9 cellular contexts compared by ENCODE assay signal in genomic region chr7:124032369-124033092, GRCh38. TPM values are rescaled to one million over a fixed set of nuclear protein-coding genes. Genes with fewer than 3 reads are reported as not detected.
A peak's percentile ranks its signal among the peaks of the same experiment; 100 is the strongest.
DNase-seq lines count a peak whose midpoint lies in the region; ATAC-seq and TF ChIP-seq lines count a peak whose summit lies in the region.
"Had no signal": no experiment of that assay in that cellular context is flagged by ENCODE, and none has a peak within 500 bp of the region (broad histone marks: within the 10 kb centered on the region; RNA-seq: fewer than 3 reads in every experiment).

TSS of gene TMEM229A (minus strand) at chr7:124033067. CDS start at chr7:124033003, 64 bp downstream.

- H3K36me3 ChIP-seq in HUES64 (ENCODE audit: insufficient read depth, low read length) (no peaks in the 10 kb centered on the region), WERI-Rb-1 (no peaks in the 10 kb centered on the region)
- H3K36me3 ChIP-seq: BLaER1 treated with 17β-estradiol and CSF1 and Interleukin-3, amounts not matched to agents 10 nM and 100 nM had no signal

- peak within 1 kb of the TSS; percentile 34 to 86 (median 76) for H3K4me3 Mint-ChIP-seq in naive thymus-derived CD8-positive, alpha-beta T cell

- H3K4me1 ChIP-seq in HUES64 (ENCODE audit: insufficient read depth, low read length) = peaks cover 18% of the 10 kb centered on the region
- H3K4me1 ChIP-seq: BLaER1 treated with 17β-estradiol and CSF1 and Interleukin-3, amounts not matched to agents 10 nM and 100 nM had no signal

- H3K9ac ChIP-seq in HUES64 (ENCODE audit: low read depth, low read length) = peak within 1 kb of the TSS; percentile 62
- H3K9ac ChIP-seq: BLaER1 treated with 17β-estradiol and CSF1 and Interleukin-3, amounts not matched to agents 10 nM and 100 nM had no signal

- no peak for ATAC-seq in naive thymus-derived CD8-positive, alpha-beta T cell
- no peak for ATAC-seq in GM21528 (IDR thresholded peaks at IDR 0.05; ENCODE audit: low FRiP score, unreplicated experiment)
- no peak for ATAC-seq in HG03108 (IDR thresholded peaks at IDR 0.05; ENCODE audit: unreplicated experiment)

- H3K4me3 ChIP-seq in HUES64 (ENCODE audit: low read length) (peak within 1 kb of the TSS; percentile 77), WERI-Rb-1 (ENCODE audit: low read depth, low read length) (peak within 1 kb of the TSS; percentile 71), fibroblast of the aortic adventitia (ENCODE audit: low read depth, low read length) (peak within 1 kb of the TSS; percentile 51)
- H3K4me3 ChIP-seq: BLaER1 treated with 17β-estradiol and CSF1 and Interleukin-3, amounts not matched to agents 10 nM and 100 nM had no signal

- H3K27me3 ChIP-seq in HUES64 (ENCODE audit: insufficient read depth, low read length) (peaks cover 49% of the 10 kb centered on the region), WERI-Rb-1 (ENCODE audit: insufficient read depth, low read depth, severe bottlenecking) (peaks cover 6% of the 10 kb centered on the region)
- H3K27me3 ChIP-seq: BLaER1 treated with 17β-estradiol and CSF1 and Interleukin-3, amounts not matched to agents 10 nM and 100 nM had no signal

- H3K27ac Mint-ChIP-seq in naive thymus-derived CD8-positive, alpha-beta T cell = no peak within 1 kb of the TSS

- TF ChIP-seq CTCF in WERI-Rb-1 (IDR thresholded peaks at IDR 0.05; ENCODE audit: low read depth, low read length) (0 out of 2 replicates have a peak, but pooled peaks have one; percentile 0), fibroblast of the aortic adventitia (IDR thresholded peaks at IDR 0.05; ENCODE audit: insufficient read depth, low read length) (no peak)

- POLR2A ChIA-PET in naive thymus-derived CD8-positive, alpha-beta T cell (lab: Charles Lee) = no interaction called here

- H3K27ac ChIP-seq in HUES64 (ENCODE audit: low read depth, low read length) = no peak within 1 kb of the TSS
- H3K27ac ChIP-seq in WERI-Rb-1 = no peak within 1 kb of the TSS
- H3K27ac ChIP-seq: BLaER1 treated with 17β-estradiol and CSF1 and Interleukin-3, amounts not matched to agents 10 nM and 100 nM had no signal

- H3K9me3 Mint-ChIP-seq in naive thymus-derived CD8-positive, alpha-beta T cell = peaks cover 0 to 2% (median 0%) of the 10 kb centered on the region in 9 donors

- H3K4me1 Mint-ChIP-seq in naive thymus-derived CD8-positive, alpha-beta T cell = peaks cover 6 to 16% (median 12%) of the 10 kb centered on the region in 4 donors

- peaks cover 31 to 59% (median 43%) of the 10 kb centered on the region in 5 donors for H3K27me3 Mint-ChIP-seq in naive thymus-derived CD8-positive, alpha-beta T cell

- under 1% methylated on average over 86 of the region's 86 CpGs for WGBS in HUES64

- peaks cover 0 to 5% (median 3%) of the 10 kb centered on the region in 3 donors for H3K36me3 Mint-ChIP-seq in naive thymus-derived CD8-positive, alpha-beta T cell

- peak; percentile 19 for DNase-seq in NCI-H510A treated with DMSO at 0.1 percent for 48 hours (lab: John Stamatoyannopoulos, UW)
- DNase-seq in NCI-H510A (lab: John Stamatoyannopoulos, UW) = no peak
- DNase-seq in WERI-Rb-1 = peak; percentile 57
- DNase-seq in fibroblast of the aortic adventitia (ENCODE audit: low read depth) = peak; percentile 14
- DNase-seq in naive thymus-derived CD8-positive, alpha-beta T cell = peak in 2 of 10 donors; percentile 1 to 5

- H3K9me3 ChIP-seq in HUES64 (ENCODE audit: insufficient read depth, low read depth, low read length) = no peaks in the 10 kb centered on the region
- no peaks in the 10 kb centered on the region for H3K9me3 ChIP-seq in WERI-Rb-1 (ENCODE audit: severe bottlenecking)

RNA-seq across cellular contexts. Expression of gene TMEM229A, which starts in this region (rescaled TPM):
- polyA plus RNA-seq in HUES64 (2013, experiment 1 of 2) = 1.0 TPM
- polyA plus RNA-seq in HUES64 (2013, experiment 2 of 2) = 1.3 TPM
- total RNA-seq in fibroblast of the aortic adventitia (ENCODE audit: low replicate concordance) = 3.8 TPM in 1 of 2 replicates, not detected in the other
- not detected for total RNA-seq in naive thymus-derived CD8-positive, alpha-beta T cell
- not detected for polyA plus RNA-seq in naive thymus-derived CD8-positive, alpha-beta T cell
